13 cellular contexts compared by ENCODE assay signal in the genomic region with DNA sequence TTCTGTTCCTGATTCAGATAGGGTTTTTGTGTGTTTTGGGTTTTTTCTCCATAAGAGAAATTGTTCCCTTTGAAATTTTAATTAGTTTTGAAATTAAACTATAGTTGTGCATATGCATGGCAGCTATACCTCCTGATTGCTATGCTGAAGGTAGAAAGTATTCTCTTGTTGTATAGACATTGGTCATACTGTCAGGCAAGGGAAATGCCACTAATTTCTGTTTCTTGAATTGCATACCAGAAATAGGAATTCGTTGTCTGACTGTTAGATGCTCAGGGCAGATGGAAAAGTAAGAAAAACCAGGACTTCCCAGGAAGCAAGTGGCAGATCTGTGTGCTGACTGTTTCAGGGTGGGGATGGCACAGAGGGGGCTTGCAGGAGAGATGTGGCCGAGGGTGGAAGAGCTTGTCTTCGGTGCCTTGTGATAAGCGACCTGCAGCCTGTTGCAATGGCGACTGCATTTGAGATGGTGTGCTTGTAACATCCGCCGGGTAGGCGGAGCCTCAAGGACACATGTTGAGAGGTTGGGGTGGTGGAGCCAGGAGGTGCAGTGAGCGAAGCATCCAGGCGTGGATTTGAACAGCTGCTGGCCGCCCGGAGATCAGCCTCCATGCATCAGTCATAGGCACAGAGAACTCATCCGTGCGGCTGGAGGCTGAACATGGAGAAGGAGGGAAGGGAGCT.
DNase-seq lines count a peak whose midpoint lies in the region; ATAC-seq lines count a peak whose summit lies in the region.
"Had no signal": no experiment of that assay in that cellular context is flagged by ENCODE, and none has a peak within 500 bp of the region (broad histone marks: within the 10 kb centered on the region; RNA-seq: fewer than 3 reads in every experiment).

No MANE protein-coding gene starts in this region.

- peaks cover 91% of the 10 kb centered on the region for H3K4me1 Mint-ChIP-seq in activated T-cell treated with anti-CD3 and anti-CD28 coated beads, Interleukin-2, amount 50 U/mL, for 24 hours (ENCODE audit: low read depth)

- no peak overlapping the region for H3K4me3 ChIP-seq in subcutaneous abdominal adipose tissue (ENCODE audit: low read depth in 1 of 5, low read length in 5 of 5)

- H3K9me3 ChIP-seq in subcutaneous abdominal adipose tissue (ENCODE audit: control insufficient read depth in 5 of 5, low read length in 5 of 5) = no peaks in the 10 kb centered on the region

- H3K27ac Mint-ChIP-seq in activated T-cell treated with anti-CD3 and anti-CD28 coated beads, Interleukin-2, amount 50 U/mL, for 24 hours = no peak overlapping the region
- H3K27ac Mint-ChIP-seq: stimulated activated naive CD8-positive, alpha-beta T cell treated with anti-CD3 and anti-CD28 coated beads, Interleukin-15, amount 100 ng/mL, for 72 hours had no signal

- H3K9me3 Mint-ChIP-seq in activated T-cell treated with anti-CD3 and anti-CD28 coated beads, Interleukin-2, amount 50 U/mL, for 24 hours = no peaks in the 10 kb centered on the region
- H3K9me3 Mint-ChIP-seq: stimulated activated naive CD8-positive, alpha-beta T cell treated with anti-CD3 and anti-CD28 coated beads, Interleukin-15, amount 100 ng/mL, for 72 hours had no signal

- H3K4me3 Mint-ChIP-seq in activated T-cell treated with anti-CD3 and anti-CD28 coated beads, Interleukin-2, amount 50 U/mL, for 24 hours = no peak overlapping the region
- H3K4me3 Mint-ChIP-seq: stimulated activated naive CD8-positive, alpha-beta T cell treated with anti-CD3 and anti-CD28 coated beads, Interleukin-15, amount 100 ng/mL, for 72 hours had no signal

- H3K4me1 ChIP-seq in subcutaneous abdominal adipose tissue (ENCODE audit: control insufficient read depth in 5 of 5, insufficient read depth in 5 of 5, low read length in 5 of 5) = peaks cover 13 to 62% (median 45%) of the 10 kb centered on the region in 5 donors

- no peak overlapping the region for H3K9ac ChIP-seq in subcutaneous abdominal adipose tissue (ENCODE audit: low read length in 5 of 5)

- peaks cover 0 to 2% (median 0%) of the 10 kb centered on the region in 5 donors for H3K36me3 ChIP-seq in subcutaneous abdominal adipose tissue (ENCODE audit: control insufficient read depth in 5 of 5, insufficient read depth in 5 of 5, low read length in 5 of 5)

- ATAC-seq in GM18520 (IDR thresholded peaks at IDR 0.05; ENCODE audit: unreplicated experiment) (no peak), GM18858 (IDR thresholded peaks at IDR 0.05; ENCODE audit: unreplicated experiment) (no peak), GM19351 (IDR thresholded peaks at IDR 0.05; ENCODE audit: unreplicated experiment) (no peak)
- ATAC-seq: activated CD4-positive, CD25-positive, alpha-beta regulatory T cell treated with anti-CD3 and anti-CD28 coated beads, Interleukin-2, amount 50 U/mL, for 24 hours; stimulated activated naive CD8-positive, alpha-beta T cell treated with anti-CD3 and anti-CD28 coated beads, Interleukin-15, amount 100 ng/mL, for 72 hours had no signal

- H3K36me3 Mint-ChIP-seq in activated T-cell treated with anti-CD3 and anti-CD28 coated beads, Interleukin-2, amount 50 U/mL, for 24 hours (ENCODE audit: low read depth) = peaks cover 20% of the 10 kb centered on the region

- H3K27me3 Mint-ChIP-seq in activated T-cell treated with anti-CD3 and anti-CD28 coated beads, Interleukin-2, amount 50 U/mL, for 24 hours = no peaks in the 10 kb centered on the region
- H3K27me3 Mint-ChIP-seq: stimulated activated naive CD8-positive, alpha-beta T cell treated with anti-CD3 and anti-CD28 coated beads, Interleukin-15, amount 100 ng/mL, for 72 hours had no signal

- DNase-seq in activated T-cell treated with anti-CD3 and anti-CD28 coated beads, Interleukin-2, amount 50 U/mL, for 48 hours = peak; percentile 10 to 11
- DNase-seq in activated T-cell treated with anti-CD3 and anti-CD28 coated beads, Interleukin-2, amount 50 U/mL, for 24 hours = no peak
- DNase-seq in NCI-H526 treated with DMSO at 0.1 percent for 48 hours (lab: John Stamatoyannopoulos, UW) = peak; percentile 39
- DNase-seq in glomerular visceral epithelial cell (ENCODE audit: extremely low spot score) = peak; percentile 83
- DNase-seq: EL; nucleus accumbens; stimulated activated CD4-positive, alpha-beta T cell treated with anti-CD3 and anti-CD28 coated beads, Interleukin-2, amount 100 ng/mL, for 24 hours; stimulated activated naive CD8-positive, alpha-beta T cell treated with anti-CD3 and anti-CD28 coated beads, Interleukin-15, amount 100 ng/mL, for 72 hours had no signal

- H3K27ac ChIP-seq in subcutaneous abdominal adipose tissue (ENCODE audit: low read depth, low read length) = peak overlapping the region; percentile 35

- H3K27me3 ChIP-seq in subcutaneous abdominal adipose tissue (ENCODE audit: control insufficient read depth in 5 of 5, insufficient read depth in 4 of 5, low read length in 5 of 5) = no peaks in the 10 kb centered on the region
